1 cellular context compared by ENCODE assay signal in the genomic region with DNA sequence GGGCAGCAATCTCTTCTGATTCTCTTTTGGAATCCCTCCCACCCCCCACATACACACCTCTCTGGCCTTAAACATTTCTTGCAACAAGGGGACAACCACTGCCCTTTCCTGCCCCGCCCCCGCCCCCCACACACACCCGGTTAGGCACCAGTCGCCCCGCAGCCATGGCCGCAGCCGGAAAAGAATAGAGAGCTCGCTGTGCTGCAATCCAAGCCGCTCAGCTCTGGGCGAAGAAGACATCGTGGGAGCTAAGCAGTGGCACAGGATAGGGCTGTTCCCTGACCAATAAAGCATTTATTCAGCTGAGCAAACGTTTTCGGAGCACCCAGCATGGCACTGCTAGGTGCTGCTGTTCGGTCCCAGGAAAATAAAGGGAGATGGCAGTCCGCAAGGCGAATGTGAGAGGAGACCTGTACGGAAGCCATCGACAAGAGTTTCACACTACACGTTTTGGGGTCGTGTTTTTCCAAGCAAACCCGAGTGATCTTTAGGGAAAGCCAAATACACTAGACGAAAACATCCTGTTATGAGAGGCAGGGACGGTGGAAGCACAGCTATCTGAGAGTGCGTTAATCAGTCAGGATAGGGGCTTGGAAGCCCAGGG.
TF ChIP-seq lines count a peak whose summit lies in the region.

No MANE protein-coding gene starts in this region.

TF ChIP-seq in H1, 55 proteins besides CTCF, POLR2A, EP300 and RAD21:
- TF ChIP-seq SRF (IDR thresholded peaks at IDR 0.05; ENCODE audit: low read depth, low read length), result no peak
- TF ChIP-seq TCF12 (IDR thresholded peaks at IDR 0.05; ENCODE audit: low read depth, low read length), result no peak
- TF ChIP-seq ATF3 (IDR thresholded peaks at IDR 0.05; ENCODE audit: insufficient read depth, low read depth, low read length), result no peak
- TF ChIP-seq CHD1 (IDR thresholded peaks at IDR 0.05; ENCODE audit: low read depth, low read length), result no peak
- TF ChIP-seq HDAC2 (IDR thresholded peaks at IDR 0.05; ENCODE audit: borderline replicate concordance in 1 of 2, low read depth in 2 of 2, low read length in 2 of 2), result no peak
